In genomic region chr5:54884195-54884536, GRCh38 we compare ENCODE assay signal across 10 cellular contexts.
DNase-seq lines count a peak whose midpoint lies in the region; FAIRE-seq and TF ChIP-seq lines count a peak whose summit lies in the region.
"Had no signal": no experiment of that assay in that cellular context is flagged by ENCODE, and none has a peak within 500 bp of the region (broad histone marks: within the 10 kb centered on the region; RNA-seq: fewer than 3 reads in every experiment).

No MANE protein-coding gene starts in this region.

- peaks cover 37% of the 10 kb centered on the region for H3K27me3 ChIP-seq in ACC112 (ENCODE audit: insufficient read depth, low read length)
- peaks cover 8% of the 10 kb centered on the region for H3K27me3 ChIP-seq in NT2/D1 (ENCODE audit: insufficient read depth, insufficient read length)
- H3K27me3 ChIP-seq in osteoblast (ENCODE audit: insufficient read depth, low read length) = peaks cover 8% of the 10 kb centered on the region
- H3K27me3 ChIP-seq in MG63 = no peaks in the 10 kb centered on the region

- H3K79me2 ChIP-seq in ACC112 (ENCODE audit: control insufficient read depth, insufficient read depth, low read length, unreplicated experiment) = no peaks in the 10 kb centered on the region
- H3K79me2 ChIP-seq in osteoblast (ENCODE audit: insufficient read depth, low read length) = no peaks in the 10 kb centered on the region

- no peak overlapping the region for H3K9ac ChIP-seq in NT2/D1 (ENCODE audit: insufficient read length, low read depth)

- H3K4me3 ChIP-seq in ACC112 (ENCODE audit: low read depth, low read length) = peak overlapping the region; percentile 72
- H3K4me3 ChIP-seq in NT2/D1 (ENCODE audit: insufficient read length, low read depth) = peak overlapping the region; percentile 26
- H3K4me3 ChIP-seq in foreskin fibroblast (ENCODE audit: low read depth in 1 of 2, low read length in 2 of 2) = peak overlapping the region; percentile 44 to 64
- H3K4me3 ChIP-seq in osteoblast (ENCODE audit: insufficient read depth, low read length) = peak overlapping the region; percentile 71
- H3K4me3 ChIP-seq in MG63 = no peak overlapping the region

- TF ChIP-seq CTCF in foreskin fibroblast (IDR thresholded peaks at IDR 0.05; ENCODE audit: low read depth, low read length) (no peak), osteoblast (IDR thresholded peaks at IDR 0.05; ENCODE audit: extremely low read depth, low read depth, low read length) (no peak)

- peak overlapping the region; percentile 83 for H3K4me2 ChIP-seq in osteoblast (ENCODE audit: insufficient read depth, low read length)

- DNase-seq in NT2/D1 (ENCODE audit: low read depth, low spot score) (no peak), foreskin fibroblast (no peak), osteoblast (ENCODE audit: insufficient read length, low spot score, missing footprints) (no peak), SIG-M5 (lab: John Stamatoyannopoulos, UW) (no peak), H54 (ENCODE audit: insufficient read length, low spot score) (no peak), SHP77 (lab: John Stamatoyannopoulos, UW) (no peak), MG63 (no peak)
- DNase-seq: activated CD4-positive, alpha-beta memory T cell treated with anti-CD3 and anti-CD28 coated beads for 36 hours; GOT3 had no signal

- H2AFZ ChIP-seq in ACC112 (ENCODE audit: low read length, unreplicated experiment) (peak overlapping the region; percentile 67), osteoblast (ENCODE audit: low read length) (no peak overlapping the region)

- no peaks in the 10 kb centered on the region for H4K20me1 ChIP-seq in osteoblast (ENCODE audit: insufficient read depth, low read length)

- peaks cover 31% of the 10 kb centered on the region; the same call in 1 of the 2 replicates for H3K9me3 ChIP-seq in NT2/D1 (ENCODE audit: insufficient read depth, low read length)
- H3K9me3 ChIP-seq in osteoblast (ENCODE audit: low read depth, low read length) = no peaks in the 10 kb centered on the region
- H3K9me3 ChIP-seq in MG63 = no peaks in the 10 kb centered on the region

- H3K36me3 ChIP-seq in ACC112 (ENCODE audit: insufficient read depth, low read length) = no peaks in the 10 kb centered on the region
- no peaks in the 10 kb centered on the region for H3K36me3 ChIP-seq in NT2/D1 (ENCODE audit: insufficient read depth, insufficient read length, low read length)
- no peaks in the 10 kb centered on the region for H3K36me3 ChIP-seq in osteoblast (ENCODE audit: insufficient read depth, low read length)
- H3K36me3 ChIP-seq in MG63 = no peaks in the 10 kb centered on the region

- H3K27ac ChIP-seq in ACC112 (ENCODE audit: low read depth, low read length) = no peak overlapping the region
- no peak overlapping the region for H3K27ac ChIP-seq in osteoblast (ENCODE audit: low read depth, low read length)

- TF ChIP-seq POLR2A in H54 (IDR thresholded peaks at IDR 0.05; ENCODE audit: low read depth, low read length) = no peak

- FAIRE-seq in H54 (lab: Jason Lieb, UNC) = no peak

- H3K4me1 ChIP-seq in ACC112 (ENCODE audit: control insufficient read depth, insufficient read depth, low read length, unreplicated experiment) = no peaks in the 10 kb centered on the region
- no peaks in the 10 kb centered on the region for H3K4me1 ChIP-seq in NT2/D1 (ENCODE audit: insufficient read depth, insufficient read length)
- H3K4me1 ChIP-seq in osteoblast (ENCODE audit: insufficient read depth, low read length) = peaks cover 15% of the 10 kb centered on the region
